In the genomic region with DNA sequence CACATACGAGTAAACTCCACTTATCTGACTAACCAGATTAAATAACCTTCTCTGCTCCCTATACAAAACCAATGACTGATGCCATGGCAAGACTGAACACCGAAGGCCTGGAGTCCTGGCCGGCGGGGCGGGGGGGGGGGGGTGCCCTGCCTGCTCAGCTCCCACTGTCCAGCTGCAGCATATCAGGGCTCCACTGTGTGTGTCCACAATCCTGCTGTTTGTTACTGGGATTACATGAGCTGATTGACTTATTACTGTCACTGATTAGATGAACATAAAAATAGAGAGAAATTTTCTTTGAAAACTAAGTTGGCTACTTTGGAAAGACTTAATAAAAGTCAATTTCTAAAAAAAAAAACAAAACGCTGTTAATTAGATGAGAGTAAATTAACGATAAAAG, we compare ENCODE assay signal across 12 cellular contexts. TPM values are rescaled to one million over a fixed set of nuclear protein-coding genes. Genes with fewer than 3 reads are reported as not detected.
"Had no signal": no experiment of that assay in that cellular context is flagged by ENCODE, and none has a peak within 500 bp of the region (broad histone marks: within the 10 kb centered on the region; RNA-seq: fewer than 3 reads in every experiment).

No MANE protein-coding gene starts in this region.

- H3K36me3 ChIP-seq: breast epithelium had no signal

- H3K4me3 ChIP-seq: ascending aorta, breast epithelium, left ventricle myocardium inferior, psoas muscle, thoracic aorta had no signal

- H3K9me3 ChIP-seq: ascending aorta, breast epithelium, left ventricle myocardium inferior, psoas muscle, thoracic aorta had no signal

- H3K4me1 ChIP-seq: ascending aorta, breast epithelium, left ventricle myocardium inferior, psoas muscle had no signal

- DNase-seq: activated CD4-positive, alpha-beta memory T cell treated with anti-CD3 and anti-CD28 coated beads, Interleukin-2, amount 10 ng/mL, durations not matched to agents 7 days and 5 days; activated CD4-positive, alpha-beta T cell treated with anti-CD3 and anti-CD28 coated beads for 4 hours; activated gamma-delta T cell treated with Interleukin-2 at 50 U/mL for 16 hours; kidney; left ventricle myocardium inferior; mesendoderm; psoas muscle; stimulated activated naive CD8-positive, alpha-beta T cell treated with anti-CD3 and anti-CD28 coated beads, Interleukin-15, Interleukin-2, amounts not matched to agents 100 U/mL and 50 U/mL, for 24 hours had no signal

- H3K27ac ChIP-seq: ascending aorta, breast epithelium, left ventricle myocardium inferior, psoas muscle, thoracic aorta had no signal

- H3K27me3 ChIP-seq: ascending aorta, breast epithelium had no signal

RNA-seq across cellular contexts. Expression of gene LEFTY1, which starts 31.7 kb away (rescaled TPM):
- total RNA-seq: activated CD4-positive, alpha-beta memory T cell treated with anti-CD3 and anti-CD28 coated beads, Interleukin-2, amount 10 ng/mL, durations not matched to agents 7 days and 5 days; ascending aorta; natural killer cell treated with Interleukin-12 subunit alpha and Interleukin-12 subunit beta and Interleukin-15 and Interleukin-18, amount 100 ng/mL, for 72 hours; thoracic aorta had no signal
